In genomic region chr5:72478684-72479083, GRCh38 we compare ENCODE assay signal across 21 cellular contexts. TPM values are rescaled to one million over a fixed set of nuclear protein-coding genes. Genes with fewer than 3 reads are reported as not detected.
DNase-seq lines count a peak whose midpoint lies in the region; ATAC-seq and TF ChIP-seq lines count a peak whose summit lies in the region.
"Had no signal": no experiment of that assay in that cellular context is flagged by ENCODE, and none has a peak within 500 bp of the region (broad histone marks: within the 10 kb centered on the region; RNA-seq: fewer than 3 reads in every experiment).

No MANE protein-coding gene starts in this region.

- H3K36me3 Mint-ChIP-seq in brain (no peaks in the 10 kb centered on the region), T-helper 17 cell (ENCODE audit: low read depth) (no peaks in the 10 kb centered on the region), nephron progenitor cell (ENCODE audit: low read depth) (no peaks in the 10 kb centered on the region)
- H3K36me3 Mint-ChIP-seq: CD4-positive, alpha-beta memory T cell had no signal

- H3K27ac ChIP-seq in heart left ventricle = peak overlapping the region in 7 of 12 donors; percentile 1 to 56 (median 16)
- H3K27ac ChIP-seq: uterus had no signal

- H3K9me3 ChIP-seq in heart left ventricle (no peaks in the 10 kb centered on the region), T-helper 17 cell (ENCODE audit: control insufficient read depth, low read length, poor library complexity, severe bottlenecking) (no peaks in the 10 kb centered on the region)
- H3K9me3 ChIP-seq: uterus had no signal

- ATAC-seq in heart left ventricle = peak in 3 of 4 donors; percentile 32 to 86 (median 64)
- ATAC-seq in T-helper 17 cell = no peak
- ATAC-seq: GM23338; stimulated activated naive CD8-positive, alpha-beta T cell treated with anti-CD3 and anti-CD28 coated beads, Interleukin-15, amount 100 ng/mL, for 72 hours had no signal

- H3K27me3 ChIP-seq in heart left ventricle = no peaks in the 10 kb centered on the region
- H3K27me3 ChIP-seq: uterus had no signal

- in situ Hi-C loops in G401 (cut with HindIII; ENCODE audit: low sequenced_read_pairs) = no loop called here

- peaks cover 0 to 34% (median 6%) of the 10 kb centered on the region in 12 donors for H3K4me1 ChIP-seq in heart left ventricle
- H3K4me1 ChIP-seq: uterus had no signal

- intact Hi-C loops in heart left ventricle (cut with DNase I) = no loop called here

- H3K27me3 Mint-ChIP-seq in brain (no peaks in the 10 kb centered on the region), T-helper 17 cell (peaks cover 45% of the 10 kb centered on the region), nephron progenitor cell (ENCODE audit: low read depth, poor library complexity) (peaks cover 9% of the 10 kb centered on the region)

- TF ChIP-seq CTCF in brain (conservative IDR thresholded peaks at IDR 0.05) (no peak), heart left ventricle (IDR thresholded peaks at IDR 0.05) (no peak), nephron progenitor cell (IDR thresholded peaks at IDR 0.05) (no peak)

- 36 to 68% (median 63%) methylated on average over 1 of the region's 1 CpG for WGBS in heart left ventricle, 4 donors

- peak overlapping the region in 4 of 5 experiments; percentile 30 to 98 (median 72) for H3K27ac Mint-ChIP-seq in brain
- H3K27ac Mint-ChIP-seq in T-helper 17 cell = no peak overlapping the region
- no peak overlapping the region for H3K27ac Mint-ChIP-seq in nephron progenitor cell
- H3K27ac Mint-ChIP-seq: activated naive CD4-positive, alpha-beta T cell treated with anti-CD3 and anti-CD28 coated beads for 36 hours; CD4-positive, alpha-beta memory T cell; GM23338; stimulated activated naive CD8-positive, alpha-beta T cell treated with anti-CD3 and anti-CD28 coated beads, Interleukin-15, amount 100 ng/mL, for 72 hours had no signal

- peak; percentile 7 for DNase-seq in G401 (ENCODE audit: low spot score)
- DNase-seq in heart left ventricle = no peak
- peak; percentile 68 for DNase-seq in renal cortical epithelial cell (ENCODE audit: low read depth)
- DNase-seq in stimulated activated CD4-positive, alpha-beta T cell treated with anti-CD3 and anti-CD28 coated beads, Interleukin-4, amount 100 ng/mL, for 1 hour = no peak
- no peak for DNase-seq in T-helper 17 cell
- no peak for DNase-seq in nephron progenitor cell
- DNase-seq in iPS-NIHi11 (ENCODE audit: low spot score) = no peak
- DNase-seq: activated CD4-positive, alpha-beta T cell treated with anti-CD3 and anti-CD28 coated beads, Interleukin-2, amount 50 U/mL, for 4 hours; activated naive CD4-positive, alpha-beta T cell treated with anti-CD3 and anti-CD28 coated beads for 36 hours; CD4-positive, alpha-beta memory T cell; cortex of kidney; islet precursor cell; NCI-H1694 treated with DMSO at 0.1 percent for 48 hours; retina; stimulated activated naive CD8-positive, alpha-beta T cell treated with anti-CD3 and anti-CD28 coated beads, Interleukin-15, amount 100 ng/mL, for 72 hours; uterus had no signal

- H3K9me3 Mint-ChIP-seq in brain (peaks cover 0 to 6% (median 0%) of the 10 kb centered on the region in 5 experiments), nephron progenitor cell (no peaks in the 10 kb centered on the region)
- H3K9me3 Mint-ChIP-seq: activated naive CD4-positive, alpha-beta T cell treated with anti-CD3 and anti-CD28 coated beads for 36 hours; CD4-positive, alpha-beta memory T cell; GM23338; stimulated activated naive CD8-positive, alpha-beta T cell treated with anti-CD3 and anti-CD28 coated beads, Interleukin-15, amount 100 ng/mL, for 72 hours had no signal

- peak overlapping the region in 1 of 5 experiments; percentile 36 for H3K4me3 Mint-ChIP-seq in brain
- no peak overlapping the region for H3K4me3 Mint-ChIP-seq in T-helper 17 cell
- no peak overlapping the region for H3K4me3 Mint-ChIP-seq in nephron progenitor cell
- H3K4me3 Mint-ChIP-seq: activated naive CD4-positive, alpha-beta T cell treated with anti-CD3 and anti-CD28 coated beads for 36 hours; CD4-positive, alpha-beta memory T cell; GM23338; stimulated activated naive CD8-positive, alpha-beta T cell treated with anti-CD3 and anti-CD28 coated beads, Interleukin-15, amount 100 ng/mL, for 72 hours had no signal

- H3K4me1 Mint-ChIP-seq in brain (peaks cover 45% of the 10 kb centered on the region), T-helper 17 cell (no peaks in the 10 kb centered on the region), nephron progenitor cell (peaks cover 5% of the 10 kb centered on the region)
- H3K4me1 Mint-ChIP-seq: CD4-positive, alpha-beta memory T cell; stimulated activated naive CD8-positive, alpha-beta T cell treated with anti-CD3 and anti-CD28 coated beads, Interleukin-15, amount 100 ng/mL, for 72 hours had no signal

- H3K36me3 ChIP-seq in heart left ventricle = peaks cover 0 to 3% (median 0%) of the 10 kb centered on the region in 9 donors
- H3K36me3 ChIP-seq: uterus had no signal

- TF ChIP-seq POLR2A in heart left ventricle (IDR thresholded peaks at IDR 0.05) = no peak

- H3K4me3 ChIP-seq in heart left ventricle = no peak overlapping the region
- H3K4me3 ChIP-seq: GM23338, uterus had no signal

RNA-seq across cellular contexts. Expression of gene ZNF366, which starts 28.5 kb away (rescaled TPM):
- total RNA-seq in G401 (2014; rRNA removed; shearing (Covaris generic)) = not detected in 2 replicates
- polyA plus RNA-seq in brain (ENCODE audit: insufficient read depth, low read depth, low replicate concordance) = 1.6 TPM
- total RNA-seq in heart left ventricle = 10 to 100 TPM in 2 of 9 donors, 1 to 10 TPM in 7; 3.9 to 18.5 (median 6.1) TPM
- 1 to 10 TPM; 2.1 to 4.4 TPM for polyA plus RNA-seq in heart left ventricle
- 0.05 TPM in 1 of 2 replicates, not detected in the other for total RNA-seq in renal cortical epithelial cell
- total RNA-seq in T-helper 17 cell = under 1 TPM in 1 of 2 donors, not detected in 1; 0.39 TPM
- total RNA-seq: activated naive CD4-positive, alpha-beta T cell treated with anti-CD3 and anti-CD28 coated beads for 36 hours; GM23338; HT1080 had no signal
- polyA plus RNA-seq: AG04450; CD4-positive, alpha-beta memory T cell; GM23338; neural cell had no signal

Comparison
In these comparisons a context has a peak if more than half of its experiments do, and no peak if none do; other contexts are left out.
1. DNase-seq: peak in G401 (single experiment) and renal cortical epithelial cell (single experiment); none in heart left ventricle (0 of 5), stimulated activated CD4-positive, alpha-beta T cell treated with anti-CD3 and anti-CD28 coated beads, Interleukin-4, amount 100 ng/mL, for 1 hour (single experiment), T-helper 17 cell (0 of 3), nephron progenitor cell (single experiment) and iPS-NIHi11 (single experiment).
2. H3K27ac Mint-ChIP-seq: peak in brain (4 of 5); none in T-helper 17 cell (single experiment) and nephron progenitor cell (single experiment).